Comparison of ENCODE assay signal across 1 cellular context in genomic region chr4:46016306-46016705, GRCh38.
TF ChIP-seq lines count a peak whose summit lies in the region.

No MANE protein-coding gene starts in this region.

TF ChIP-seq in K562, 482 proteins besides CTCF, POLR2A, EP300 and RAD21 (continued from another document):
- TF ChIP-seq TFE3 (CRISPR knock-in tag; IDR thresholded peaks at IDR 0.05) (no peak), ZNF584 (CRISPR knock-in tag; IDR thresholded peaks at IDR 0.05; ENCODE audit: low read depth) (no peak), CEBPG (CRISPR knock-in tag; IDR thresholded peaks at IDR 0.05) (no peak), CEBPG (tag; conservative IDR thresholded peaks at IDR 0.05 in 1 of 2, IDR thresholded peaks at IDR 0.05 in 1 of 2) (no peak), ZBTB34 (CRISPR knock-in tag; IDR thresholded peaks at IDR 0.05) (no peak), CBX1 (IDR thresholded peaks at IDR 0.05; ENCODE audit: low read depth) (no peak), SMAD2 (IDR thresholded peaks at IDR 0.05; ENCODE audit: low read depth, low read length) (no peak), MED1 (CRISPR knock-in tag; IDR thresholded peaks at IDR 0.05; ENCODE audit: borderline replicate concordance) (no peak), MIER1 (IDR thresholded peaks at IDR 0.05; ENCODE audit: low read depth) (peak; percentile 33; the same call in 1 of the 2 replicates), ZBTB8A (IDR thresholded peaks at IDR 0.05; ENCODE audit: partially characterized antibody) (no peak)
